ENCODE assay signal across 20 cellular contexts in the genomic region with DNA sequence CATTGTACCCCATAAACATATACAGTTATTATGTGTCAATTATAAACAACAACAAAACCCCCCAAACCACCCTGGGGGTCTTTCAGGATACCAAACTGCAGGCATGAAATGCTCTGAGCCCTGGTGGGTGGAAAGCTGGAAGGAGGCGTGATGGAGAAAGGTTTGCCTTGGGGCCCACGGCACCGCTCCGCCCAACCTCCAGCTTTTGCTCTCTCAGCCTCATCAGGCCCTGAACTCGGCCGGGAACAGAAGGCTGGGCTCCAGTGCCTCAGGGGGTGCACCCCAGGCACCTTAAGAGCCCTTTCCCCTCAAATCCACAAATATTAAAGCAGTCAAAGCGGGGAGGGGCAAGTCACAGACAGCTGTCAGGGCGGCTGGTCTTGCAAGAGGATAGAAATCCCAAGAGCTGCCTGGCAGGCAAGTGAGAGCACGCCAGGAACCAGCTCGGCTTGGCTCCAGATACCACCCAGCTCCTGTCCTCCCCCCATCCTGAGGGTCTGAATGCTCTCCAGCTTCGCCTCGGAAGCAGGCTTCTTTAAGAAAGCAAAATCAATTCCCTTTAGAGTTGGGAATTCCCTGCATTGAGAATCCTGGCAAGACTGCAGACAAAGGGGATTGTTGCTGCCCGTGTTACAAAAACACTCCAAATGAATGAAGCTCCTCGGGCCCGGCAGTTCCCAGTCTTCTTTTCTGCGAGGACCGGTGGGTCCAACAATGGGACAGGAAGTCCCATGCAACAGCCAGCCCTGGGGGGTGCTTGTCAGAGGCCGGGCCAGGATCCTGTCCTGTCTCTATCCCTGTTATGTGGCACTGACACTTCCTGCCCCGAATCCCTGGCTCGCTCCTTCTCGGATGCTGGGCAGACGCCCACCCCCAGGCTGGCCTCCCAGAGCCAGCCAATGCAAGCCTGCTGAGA.
A peak's percentile ranks its signal among the peaks of the same experiment; 100 is the strongest.
DNase-seq lines count a peak whose midpoint lies in the region; ATAC-seq and TF ChIP-seq lines count a peak whose summit lies in the region.
"Had no signal": no experiment of that assay in that cellular context is flagged by ENCODE, and none has a peak within 500 bp of the region (broad histone marks: within the 10 kb centered on the region; RNA-seq: fewer than 3 reads in every experiment).

No MANE protein-coding gene starts in this region.

- DNase-seq in NT2/D1 (ENCODE audit: low read depth, low spot score) (peak; percentile 33), fibroblast of the aortic adventitia (ENCODE audit: low read depth) (peak; percentile 28)
- no peak for DNase-seq in effector memory CD4-positive, alpha-beta T cell
- DNase-seq: activated CD4-positive, alpha-beta T cell treated with anti-CD3 and anti-CD28 coated beads for 36 hours; activated CD8-positive, alpha-beta memory T cell treated with anti-CD3 and anti-CD28 coated beads, Interleukin-2, amount 50 U/mL, for 4 hours; activated naive CD4-positive, alpha-beta T cell treated with Interleukin-2 at 50 U/mL for 16 hours; BE2C; body of pancreas; left lung; NCI-H1092 treated with DMSO at 0.1 percent for 48 hours; NCI-H226; stimulated activated CD4-positive, alpha-beta T cell treated with anti-CD3 and anti-CD28 coated beads, Interleukin-12 subunit alpha, Interleukin-12 subunit beta, amount 100 ng/mL, for 4 hours; stimulated activated naive CD4-positive, alpha-beta T cell; trophoblast cell had no signal

- H3K4me1 ChIP-seq in HUES64 (ENCODE audit: insufficient read depth, low read length) (peaks cover 33% of the 10 kb centered on the region), NT2/D1 (ENCODE audit: insufficient read depth, insufficient read length) (peaks cover 10% of the 10 kb centered on the region), neuron (ENCODE audit: insufficient read depth, low read length) (peaks cover 25% of the 10 kb centered on the region)
- H3K4me1 ChIP-seq in effector memory CD4-positive, alpha-beta T cell (ENCODE audit: control insufficient read depth, insufficient read depth, low read length, poor library complexity, severe bottlenecking): no peaks in the 10 kb centered on the region
- H3K4me1 ChIP-seq: BE2C, prostate gland had no signal

- H3K9me3 ChIP-seq in HUES64 (ENCODE audit: insufficient read depth, low read depth, low read length): no peaks in the 10 kb centered on the region
- no peaks in the 10 kb centered on the region for H3K9me3 ChIP-seq in NT2/D1 (ENCODE audit: insufficient read depth, low read length)
- H3K9me3 ChIP-seq in neuron (ENCODE audit: low read length): no peaks in the 10 kb centered on the region
- no peaks in the 10 kb centered on the region for H3K9me3 ChIP-seq in effector memory CD4-positive, alpha-beta T cell (ENCODE audit: control insufficient read depth, low read length)
- H3K9me3 ChIP-seq: BE2C, body of pancreas, left lung, prostate gland had no signal

- H3K36me3 ChIP-seq in HUES64 (ENCODE audit: insufficient read depth, low read length): no peaks in the 10 kb centered on the region
- H3K36me3 ChIP-seq in NT2/D1 (ENCODE audit: insufficient read depth, insufficient read length, low read length): peaks cover 13% of the 10 kb centered on the region
- H3K36me3 ChIP-seq in neuron (ENCODE audit: insufficient read depth, low read length): no peaks in the 10 kb centered on the region
- H3K36me3 ChIP-seq in effector memory CD4-positive, alpha-beta T cell (ENCODE audit: control insufficient read depth, insufficient read depth, low read length): no peaks in the 10 kb centered on the region
- H3K36me3 ChIP-seq: BE2C, left lung, prostate gland had no signal

- 37% methylated on average over 22 of the region's 22 CpGs for WGBS in HUES64

- TF ChIP-seq CTCF in fibroblast of the aortic adventitia (IDR thresholded peaks at IDR 0.05; ENCODE audit: insufficient read depth, low read length): no peak

- H3K27ac ChIP-seq in HUES64 (ENCODE audit: low read depth, low read length): peak overlapping the region; percentile 63
- no peak overlapping the region for H3K27ac ChIP-seq in effector memory CD4-positive, alpha-beta T cell (ENCODE audit: insufficient read depth, low read length, poor library complexity, severe bottlenecking)
- H3K27ac ChIP-seq: body of pancreas, KMS-11, left lung, prostate gland had no signal

- H3K27me3 ChIP-seq in HUES64 (ENCODE audit: insufficient read depth, low read length) (no peaks in the 10 kb centered on the region), NT2/D1 (ENCODE audit: insufficient read depth, insufficient read length) (no peaks in the 10 kb centered on the region), neuron (ENCODE audit: insufficient read depth, low read length) (no peaks in the 10 kb centered on the region)
- no peaks in the 10 kb centered on the region for H3K27me3 ChIP-seq in effector memory CD4-positive, alpha-beta T cell (replicated peaks; ENCODE audit: control insufficient read depth, insufficient read depth, low read length, poor library complexity, severe bottlenecking)
- H3K27me3 ChIP-seq: BE2C, body of pancreas, left lung had no signal

- peak overlapping the region; percentile 68 for H2AFZ ChIP-seq in neuron (ENCODE audit: low read depth, low read length)

- peak overlapping the region; percentile 45; the same call in 1 of the 2 replicates for H3K9ac ChIP-seq in HUES64 (ENCODE audit: low read depth, low read length)
- H3K9ac ChIP-seq in NT2/D1 (ENCODE audit: insufficient read length, low read depth): peak overlapping the region; percentile 58
- H3K9ac ChIP-seq: KMS-11 had no signal

- H3K4me3 ChIP-seq in HUES64 (ENCODE audit: low read length): no peak overlapping the region
- H3K4me3 ChIP-seq in NT2/D1 (ENCODE audit: insufficient read length, low read depth): no peak overlapping the region
- no peak overlapping the region for H3K4me3 ChIP-seq in fibroblast of the aortic adventitia (ENCODE audit: low read depth, low read length)
- peak overlapping the region; percentile 41 for H3K4me3 ChIP-seq in neuron (ENCODE audit: low read length)
- H3K4me3 ChIP-seq in effector memory CD4-positive, alpha-beta T cell (ENCODE audit: insufficient read depth, low read depth, low read length, poor library complexity, severe bottlenecking): no peak overlapping the region
- H3K4me3 ChIP-seq: body of pancreas, left lung, prostate gland had no signal

- no peak for ATAC-seq in GM19035 (IDR thresholded peaks at IDR 0.05; ENCODE audit: unreplicated experiment)
- ATAC-seq in HG02642 (IDR thresholded peaks at IDR 0.05; ENCODE audit: poor library complexity, unreplicated experiment): no peak
- ATAC-seq: activated CD4-positive, alpha-beta T cell treated with anti-CD3 and anti-CD28 coated beads for 36 hours; body of pancreas; left lung had no signal

Comparison
In these comparisons a context has a peak if more than half of its experiments do, and no peak if none do; other contexts are left out.
1. DNase-seq: peak in NT2/D1 (single experiment) and fibroblast of the aortic adventitia (single experiment); none in effector memory CD4-positive, alpha-beta T cell (0 of 3).